1 cellular context compared by ENCODE assay signal in the genomic region with DNA sequence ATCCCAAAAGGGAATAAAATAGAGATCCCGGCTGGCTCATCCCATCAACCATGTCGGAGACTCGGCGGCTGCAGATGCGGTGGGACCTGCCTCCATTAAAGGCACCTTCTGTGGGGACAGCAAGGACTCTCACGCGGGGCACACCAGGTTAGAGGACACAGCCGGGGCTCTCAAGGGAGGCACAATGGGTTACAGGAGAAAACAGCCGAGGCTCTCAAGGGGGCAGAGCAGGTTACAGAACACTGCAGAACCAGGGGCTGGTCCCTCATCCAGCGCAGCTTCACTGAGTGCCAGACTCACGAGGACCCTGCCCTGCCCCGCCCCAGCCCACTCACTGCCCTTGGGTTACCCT. TPM values are rescaled to one million over a fixed set of nuclear protein-coding genes. Genes with fewer than 3 reads are reported as not detected.
"Had no signal": no experiment of that assay in that cellular context is flagged by ENCODE, and none has a peak within 500 bp of the region (broad histone marks: within the 10 kb centered on the region; RNA-seq: fewer than 3 reads in every experiment).

No MANE protein-coding gene starts in this region.

RNA-seq across cellular contexts. Expression of a gene that starts 7.0 kb away (rescaled TPM):
- total RNA-seq: smooth muscle cell had no signal
- polyA plus RNA-seq: smooth muscle cell had no signal
